Comparison of ENCODE assay signal across 1 cellular context in the genomic region with DNA sequence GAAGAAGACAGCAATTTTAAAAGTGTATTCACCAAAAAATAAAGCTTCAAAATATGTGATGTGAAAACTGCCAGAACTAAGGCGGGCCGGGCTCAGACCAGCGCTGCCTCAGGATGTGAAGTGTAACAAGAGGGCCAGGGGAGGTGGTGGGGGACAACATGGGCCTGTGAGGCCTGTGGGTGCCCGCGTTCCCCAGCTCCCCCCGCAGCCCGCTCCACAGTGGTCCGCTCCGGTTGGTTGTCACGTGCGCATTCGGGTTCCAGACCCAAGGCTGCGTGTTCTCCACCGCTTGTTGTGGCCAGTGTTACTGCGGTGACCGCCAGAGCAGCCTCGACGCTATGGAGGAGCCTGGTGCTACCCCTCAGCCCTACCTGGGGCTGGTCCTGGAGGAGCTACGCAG. TPM values are rescaled to one million over a fixed set of nuclear protein-coding genes. Genes with fewer than 3 reads are reported as not detected.
"Had no signal": no experiment of that assay in that cellular context is flagged by ENCODE, and none has a peak within 500 bp of the region (broad histone marks: within the 10 kb centered on the region; RNA-seq: fewer than 3 reads in every experiment).

A gene with protein sequence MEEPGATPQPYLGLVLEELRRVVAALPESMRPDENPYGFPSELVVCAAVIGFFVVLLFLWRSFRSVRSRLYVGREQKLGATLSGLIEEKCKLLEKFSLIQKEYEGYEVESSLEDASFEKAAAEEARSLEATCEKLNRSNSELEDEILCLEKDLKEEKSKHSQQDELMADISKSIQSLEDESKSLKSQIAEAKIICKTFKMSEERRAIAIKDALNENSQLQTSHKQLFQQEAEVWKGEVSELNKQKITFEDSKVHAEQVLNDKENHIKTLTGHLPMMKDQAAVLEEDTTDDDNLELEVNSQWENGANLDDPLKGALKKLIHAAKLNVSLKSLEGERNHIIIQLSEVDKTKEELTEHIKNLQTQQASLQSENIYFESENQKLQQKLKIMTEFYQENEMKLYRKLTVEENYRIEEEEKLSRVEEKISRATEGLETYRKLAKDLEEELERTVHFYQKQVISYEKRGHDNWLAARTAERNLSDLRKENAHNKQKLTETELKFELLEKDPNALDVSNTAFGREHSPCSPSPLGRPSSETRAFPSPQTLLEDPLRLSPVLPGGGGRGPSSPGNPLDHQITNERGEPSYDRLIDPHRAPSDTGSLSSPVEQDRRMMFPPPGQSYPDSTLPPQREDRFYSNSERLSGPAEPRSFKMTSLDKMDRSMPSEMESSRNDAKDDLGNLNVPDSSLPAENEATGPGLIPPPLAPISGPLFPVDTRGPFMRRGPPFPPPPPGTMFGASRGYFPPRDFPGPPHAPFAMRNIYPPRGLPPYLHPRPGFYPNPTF (plus strand): TSS at position 301 of the 400 bp plus-strand sequence. CDS start 38 bp downstream, at position 339.

RNA-seq across cellular contexts. Expression of the gene that starts here (rescaled TPM):
- total RNA-seq: activated B cell treated with CpG ODN at 0.5 μM for 24 hours had no signal
